In genomic region chr14:99537399-99537798, GRCh38 we compare ENCODE assay signal across 2 cellular contexts.
TF ChIP-seq lines count a peak whose summit lies in the region.

No MANE protein-coding gene starts in this region.

TF ChIP-seq in IMR-90, 13 proteins besides CTCF, POLR2A, EP300 and RAD21:
- TF ChIP-seq MAFK (IDR thresholded peaks at IDR 0.05; ENCODE audit: low read depth, low read length), result no peak
- no peak for TF ChIP-seq USF2 (IDR thresholded peaks at IDR 0.05; ENCODE audit: low read depth, low read length)
- TF ChIP-seq FOS (IDR thresholded peaks at IDR 0.05; ENCODE audit: low read depth, low read length), result peak; percentile 84
- no peak for TF ChIP-seq RFX5 (IDR thresholded peaks at IDR 0.05; ENCODE audit: low read depth, low read length)
- 0 out of 2 replicates have a peak, but pooled peaks have one; percentile 10 for TF ChIP-seq BHLHE40 (IDR thresholded peaks at IDR 0.05; ENCODE audit: low read depth, low read length)
- no peak for TF ChIP-seq ELK1 (IDR thresholded peaks at IDR 0.05; ENCODE audit: borderline replicate concordance, low read depth, low read length)
- no peak for TF ChIP-seq CEBPB (IDR thresholded peaks at IDR 0.05; ENCODE audit: low read depth, low read length)
- TF ChIP-seq RCOR1 (IDR thresholded peaks at IDR 0.05; ENCODE audit: insufficient replicate concordance, low read length), result no peak
- no peak for TF ChIP-seq MXI1 (IDR thresholded peaks at IDR 0.05; ENCODE audit: borderline replicate concordance, low read depth, low read length)
- TF ChIP-seq NFE2L2 (IDR thresholded peaks at IDR 0.05; ENCODE audit: low read depth, low read length), result no peak
- TF ChIP-seq CHD1 (IDR thresholded peaks at IDR 0.05; ENCODE audit: low read depth, low read length), result no peak
- no peak for TF ChIP-seq SMC3 (IDR thresholded peaks at IDR 0.05; ENCODE audit: low read depth, low read length)
- TF ChIP-seq MAZ (IDR thresholded peaks at IDR 0.05; ENCODE audit: borderline replicate concordance, low read depth, low read length), result peak; percentile 93

TF ChIP-seq in H1, 55 proteins besides CTCF, POLR2A, EP300 and RAD21:
- no peak for TF ChIP-seq NRF1 (IDR thresholded peaks at IDR 0.05; ENCODE audit: low read depth, low read length)
- no peak for TF ChIP-seq TAF1 (IDR thresholded peaks at IDR 0.05; ENCODE audit: low read depth, low read length)
- peak; percentile 61; the same call in 1 of the 2 replicates for TF ChIP-seq JUN (IDR thresholded peaks at IDR 0.05; ENCODE audit: low read depth, low read length)
- TF ChIP-seq ZNF274 (IDR thresholded peaks at IDR 0.05; ENCODE audit: borderline replicate concordance, extremely low read depth, low read length), result no peak
- TF ChIP-seq TEAD4 (IDR thresholded peaks at IDR 0.05; ENCODE audit: low read depth, low read length), result peak; percentile 87
- TF ChIP-seq JUND (IDR thresholded peaks at IDR 0.05; ENCODE audit: low read length), result peak; percentile 86
